In the genomic region with DNA sequence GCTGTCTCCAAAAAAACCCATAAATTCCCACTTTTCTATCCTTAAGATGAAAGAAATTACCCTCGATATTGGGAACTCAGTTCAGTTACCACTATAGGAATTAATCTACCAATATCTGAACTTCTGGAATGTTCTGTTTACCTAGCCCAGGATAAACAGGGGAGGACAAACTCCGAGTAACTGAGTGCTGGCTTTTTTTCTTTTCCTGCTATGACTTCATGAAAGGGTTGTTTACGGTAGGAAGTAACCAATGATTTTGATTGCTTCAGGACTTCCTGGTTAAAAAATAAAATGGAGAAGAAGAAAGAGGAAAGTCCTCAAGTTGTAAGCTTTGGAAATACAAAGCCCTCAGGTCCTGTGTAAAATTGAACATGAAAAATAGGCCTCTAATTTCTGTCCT, we compare ENCODE assay signal across 1 cellular context.
TF ChIP-seq lines count a peak whose summit lies in the region.

No MANE protein-coding gene starts in this region.

TF ChIP-seq in HepG2, 621 proteins besides CTCF, POLR2A, EP300 and RAD21 (continued from another document):
- TF ChIP-seq, protein P1, sequence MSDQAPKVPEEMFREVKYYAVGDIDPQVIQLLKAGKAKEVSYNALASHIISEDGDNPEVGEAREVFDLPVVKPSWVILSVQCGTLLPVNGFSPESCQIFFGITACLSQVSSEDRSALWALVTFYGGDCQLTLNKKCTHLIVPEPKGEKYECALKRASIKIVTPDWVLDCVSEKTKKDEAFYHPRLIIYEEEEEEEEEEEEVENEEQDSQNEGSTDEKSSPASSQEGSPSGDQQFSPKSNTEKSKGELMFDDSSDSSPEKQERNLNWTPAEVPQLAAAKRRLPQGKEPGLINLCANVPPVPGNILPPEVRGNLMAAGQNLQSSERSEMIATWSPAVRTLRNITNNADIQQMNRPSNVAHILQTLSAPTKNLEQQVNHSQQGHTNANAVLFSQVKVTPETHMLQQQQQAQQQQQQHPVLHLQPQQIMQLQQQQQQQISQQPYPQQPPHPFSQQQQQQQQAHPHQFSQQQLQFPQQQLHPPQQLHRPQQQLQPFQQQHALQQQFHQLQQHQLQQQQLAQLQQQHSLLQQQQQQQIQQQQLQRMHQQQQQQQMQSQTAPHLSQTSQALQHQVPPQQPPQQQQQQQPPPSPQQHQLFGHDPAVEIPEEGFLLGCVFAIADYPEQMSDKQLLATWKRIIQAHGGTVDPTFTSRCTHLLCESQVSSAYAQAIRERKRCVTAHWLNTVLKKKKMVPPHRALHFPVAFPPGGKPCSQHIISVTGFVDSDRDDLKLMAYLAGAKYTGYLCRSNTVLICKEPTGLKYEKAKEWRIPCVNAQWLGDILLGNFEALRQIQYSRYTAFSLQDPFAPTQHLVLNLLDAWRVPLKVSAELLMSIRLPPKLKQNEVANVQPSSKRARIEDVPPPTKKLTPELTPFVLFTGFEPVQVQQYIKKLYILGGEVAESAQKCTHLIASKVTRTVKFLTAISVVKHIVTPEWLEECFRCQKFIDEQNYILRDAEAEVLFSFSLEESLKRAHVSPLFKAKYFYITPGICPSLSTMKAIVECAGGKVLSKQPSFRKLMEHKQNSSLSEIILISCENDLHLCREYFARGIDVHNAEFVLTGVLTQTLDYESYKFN (CRISPR knock-in tag; conservative IDR thresholded peaks at IDR 0.05): peak; percentile 54; the same call in 1 of the 2 replicates
- TF ChIP-seq ZKSCAN8 (CRISPR knock-in tag; IDR thresholded peaks at IDR 0.05; ENCODE audit: borderline replicate concordance): no peak
- no peak for TF ChIP-seq RELA (CRISPR knock-in tag; IDR thresholded peaks at IDR 0.05)
- TF ChIP-seq ZNF569 (CRISPR knock-in tag; IDR thresholded peaks at IDR 0.05; ENCODE audit: borderline replicate concordance): no peak
- TF ChIP-seq, protein P2, sequence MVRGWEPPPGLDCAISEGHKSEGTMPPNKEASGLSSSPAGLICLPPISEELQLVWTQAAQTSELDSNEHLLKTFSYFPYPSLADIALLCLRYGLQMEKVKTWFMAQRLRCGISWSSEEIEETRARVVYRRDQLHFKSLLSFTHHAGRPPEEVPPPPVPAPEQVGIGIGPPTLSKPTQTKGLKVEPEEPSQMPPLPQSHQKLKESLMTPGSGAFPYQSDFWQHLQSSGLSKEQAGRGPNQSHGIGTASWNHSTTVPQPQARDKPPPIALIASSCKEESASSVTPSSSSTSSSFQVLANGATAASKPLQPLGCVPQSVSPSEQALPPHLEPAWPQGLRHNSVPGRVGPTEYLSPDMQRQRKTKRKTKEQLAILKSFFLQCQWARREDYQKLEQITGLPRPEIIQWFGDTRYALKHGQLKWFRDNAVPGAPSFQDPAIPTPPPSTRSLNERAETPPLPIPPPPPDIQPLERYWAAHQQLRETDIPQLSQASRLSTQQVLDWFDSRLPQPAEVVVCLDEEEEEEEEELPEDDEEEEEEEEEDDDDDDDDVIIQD (CRISPR knock-in tag; IDR thresholded peaks at IDR 0.05; ENCODE audit: low read depth): peak; percentile 75; the same call in 1 of the 2 replicates
- TF ChIP-seq ELF3 (CRISPR knock-in tag; IDR thresholded peaks at IDR 0.05): peak; percentile 87
- TF ChIP-seq DPF2 (CRISPR knock-in tag; IDR thresholded peaks at IDR 0.05; ENCODE audit: borderline replicate concordance, low read depth): peak; percentile 35; the same call in 1 of the 2 replicates
- TF ChIP-seq, protein P3, sequence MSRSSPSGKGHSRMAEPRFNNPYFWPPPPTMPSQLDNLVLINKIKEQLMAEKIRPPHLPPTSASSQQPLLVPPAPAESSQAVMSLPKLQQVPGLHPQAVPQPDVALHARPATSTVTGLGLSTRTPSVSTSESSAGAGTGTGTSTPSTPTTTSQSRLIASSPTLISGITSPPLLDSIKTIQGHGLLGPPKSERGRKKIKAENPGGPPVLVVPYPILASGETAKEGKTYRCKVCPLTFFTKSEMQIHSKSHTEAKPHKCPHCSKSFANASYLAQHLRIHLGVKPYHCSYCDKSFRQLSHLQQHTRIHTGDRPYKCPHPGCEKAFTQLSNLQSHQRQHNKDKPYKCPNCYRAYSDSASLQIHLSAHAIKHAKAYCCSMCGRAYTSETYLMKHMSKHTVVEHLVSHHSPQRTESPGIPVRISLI (CRISPR knock-in tag; IDR thresholded peaks at IDR 0.05; ENCODE audit: borderline replicate concordance): peak; percentile 61; the same call in 1 of the 2 replicates
- TF ChIP-seq NAIF1 (CRISPR knock-in tag; IDR thresholded peaks at IDR 0.05; ENCODE audit: borderline replicate concordance): 0 out of 2 replicates have a peak, but pooled peaks have one; percentile 35
- no peak for TF ChIP-seq GABPA (IDR thresholded peaks at IDR 0.05; ENCODE audit: low read depth, low read length)
- TF ChIP-seq GABPA (CRISPR knock-in tag; IDR thresholded peaks at IDR 0.05; ENCODE audit: low read depth): 0 out of 2 replicates have a peak, but pooled peaks have one; percentile 35
